ENCODE assay signal across 23 cellular contexts in genomic region chr10:80164596-80164995, GRCh38. TPM values are rescaled to one million over a fixed set of nuclear protein-coding genes. Genes with fewer than 3 reads are reported as not detected.
DNase-seq lines count a peak whose midpoint lies in the region; ATAC-seq, FAIRE-seq and TF ChIP-seq lines count a peak whose summit lies in the region.
"Had no signal": no experiment of that assay in that cellular context is flagged by ENCODE, and none has a peak within 500 bp of the region (broad histone marks: within the 10 kb centered on the region; RNA-seq: fewer than 3 reads in every experiment).

No MANE protein-coding gene starts in this region.

- ATAC-seq in HG02798 (IDR thresholded peaks at IDR 0.05; ENCODE audit: poor library complexity, unreplicated experiment) (no peak), GM19463 (IDR thresholded peaks at IDR 0.05; ENCODE audit: unreplicated experiment) (no peak)
- ATAC-seq: WTC11 had no signal

- no peak overlapping the region for H3K9ac ChIP-seq in mammary epithelial cell (ENCODE audit: insufficient read depth, low read length)

- in situ Hi-C loops in mammary epithelial cell (cut with MboI; ENCODE audit: low sequenced_read_pairs in 2 of 2): no loop called here

- intact Hi-C loops in breast epithelium (cut with DNase I; ENCODE audit: low total_unique reads): no loop called here
- intact Hi-C loops in mammary epithelial cell (cut with micrococcal nuclease): no loop called here

- H3K4me1 ChIP-seq in breast epithelium (peaks cover under 1 to 10% of the 10 kb centered on the region in 2 donors), mammary epithelial cell (ENCODE audit: insufficient read depth, low read length) (peaks cover 37% of the 10 kb centered on the region), muscle layer of duodenum (ENCODE audit: control insufficient read depth in 1 of 2, insufficient read depth in 2 of 2, low read length in 2 of 2) (peaks cover 9 to 27% of the 10 kb centered on the region in 2 donors)

- no peak overlapping the region for H2AFZ ChIP-seq in mammary epithelial cell (ENCODE audit: low read depth, low read length)

- FAIRE-seq in urothelium cell line (lab: Jason Lieb, UNC): peak; percentile 32
- FAIRE-seq: A204.1, GM19239, pancreas, small intestine had no signal

- TF ChIP-seq CTCF in breast epithelium (IDR thresholded peaks at IDR 0.05) (no peak), mammary epithelial cell (conservative IDR thresholded peaks at IDR 0.05 in 1 of 2, IDR thresholded peaks at IDR 0.05 in 1 of 2; ENCODE audit: extremely low read depth in 1 of 2, insufficient read depth in 1 of 2, low read depth in 1 of 2, low read length in 2 of 2) (no peak), coronary artery (IDR thresholded peaks at IDR 0.05) (no peak)

- no peaks in the 10 kb centered on the region for H3K9me3 ChIP-seq in breast epithelium
- H3K9me3 ChIP-seq in mammary epithelial cell (replicated peaks; ENCODE audit: insufficient read depth, low read length): no peaks in the 10 kb centered on the region
- H3K9me3 ChIP-seq in muscle layer of duodenum (ENCODE audit: control insufficient read depth in 1 of 2, low read length in 2 of 2): no peaks in the 10 kb centered on the region
- H3K9me3 ChIP-seq: pancreas, tibial artery had no signal

- no TSS peak for BruUV-seq in mammary epithelial cell (replicated peaks; lab: Mats Ljungman, UMichigan)

- H3K27me3 ChIP-seq in breast epithelium: no peaks in the 10 kb centered on the region
- no peaks in the 10 kb centered on the region for H3K27me3 ChIP-seq in mammary epithelial cell (ENCODE audit: insufficient read depth, low read length)
- H3K27me3 ChIP-seq in muscle layer of duodenum (ENCODE audit: low read depth, low read length): no peaks in the 10 kb centered on the region
- H3K27me3 ChIP-seq: pancreas, tibial artery had no signal

- peak overlapping the region; percentile 13 to 89 for H3K27ac ChIP-seq in breast epithelium
- H3K27ac ChIP-seq in mammary epithelial cell (ENCODE audit: insufficient read depth, low read depth, low read length): no peak overlapping the region
- H3K27ac ChIP-seq in coronary artery: peak overlapping the region; percentile 43 to 79
- H3K27ac ChIP-seq in muscle layer of duodenum (ENCODE audit: low read length): peak overlapping the region; percentile 62
- H3K27ac ChIP-seq: HL-60, pancreas had no signal

- H3K4me2 ChIP-seq in mammary epithelial cell (ENCODE audit: insufficient read depth, low read depth, low read length): no peak overlapping the region

- peaks cover 7% of the 10 kb centered on the region for H3K79me2 ChIP-seq in mammary epithelial cell (ENCODE audit: insufficient read depth, low read length)

- CTCF ChIA-PET in mammary epithelial cell (lab: Charles Lee; ENCODE audit: low non-redundant PET): interaction anchor here (0.6 kb wide), 1 partner anchor 106 kb away, joined by 3 read pairs; no protein-coding TSS in a partner anchor

- dilution Hi-C loops in mammary epithelial cell (cut with HindIII; ENCODE audit: low sequenced_read_pairs): no loop called here

- H3K36me3 ChIP-seq in breast epithelium (no peaks in the 10 kb centered on the region), mammary epithelial cell (ENCODE audit: insufficient read depth, low read length) (peaks cover 13% of the 10 kb centered on the region), muscle layer of duodenum (ENCODE audit: control insufficient read depth in 1 of 2, insufficient read depth in 2 of 2, low read length in 2 of 2) (peaks cover 47 to 61% of the 10 kb centered on the region in 2 donors)

- no peak for DNase-seq in breast epithelium (ENCODE audit: low spot score in 2 of 2)
- DNase-seq in mammary epithelial cell: no peak
- no peak for DNase-seq in coronary artery (ENCODE audit: low spot score)
- DNase-seq in urothelium cell line (ENCODE audit: low spot score): no peak
- no peak for DNase-seq in AG08395 (ENCODE audit: low spot score)
- DNase-seq: activated effector memory CD4-positive, alpha-beta T cell treated with Interleukin-2 at 50 U/mL for 16 hours; CD4-positive, alpha-beta memory T cell; DND-41; NCI-H2171 treated with DMSO at 0.1 percent for 48 hours; SHP77; stimulated activated CD4-positive, alpha-beta T cell treated with anti-CD3 and anti-CD28 coated beads, Interleukin-4, amount 100 ng/mL, for 4 hours; T-helper 2 cell; tibial artery had no signal

- 95% methylated on average over 7 of the region's 7 CpGs for WGBS in mammary epithelial cell (ENCODE audit: low coverage, missing lambda C conversion rate)

- no peaks in the 10 kb centered on the region for H4K20me1 ChIP-seq in mammary epithelial cell (ENCODE audit: insufficient read depth, low read length)

- no peak for TF ChIP-seq POLR2A in breast epithelium (IDR thresholded peaks at IDR 0.05)

- no peak overlapping the region for H3K4me3 ChIP-seq in breast epithelium
- H3K4me3 ChIP-seq in mammary epithelial cell (replicated peaks in 1 of 3; ENCODE audit: insufficient read depth in 1 of 3, low read depth in 2 of 3, low read length in 3 of 3): no peak overlapping the region
- no peak overlapping the region for H3K4me3 ChIP-seq in coronary artery
- H3K4me3 ChIP-seq in muscle layer of duodenum (ENCODE audit: low read depth in 1 of 2, low read length in 2 of 2): no peak overlapping the region
- H3K4me3 ChIP-seq: pancreas, tibial artery had no signal

RNA-seq across cellular contexts. Expression of gene PLAC9, which starts 32.1 kb away (rescaled TPM):
- total RNA-seq in breast epithelium (10 to 100 TPM in 2 of 3 donors, 1 to 10 TPM in 1; 7.5 to 66.2 (median 13.4) TPM), mammary epithelial cell (under 1 TPM; 0.50 to 0.68 TPM)
- 0.10 TPM for polyA plus RNA-seq in mammary epithelial cell
- polyA minus RNA-seq in mammary epithelial cell: not detected
- total RNA-seq: activated CD8-positive, alpha-beta memory T cell treated with anti-CD3 and anti-CD28 coated beads for 36 hours; CD4-positive, alpha-beta memory T cell had no signal

RNA-seq across cellular contexts. Expression of gene ANXA11, which starts 40.7 kb away (rescaled TPM):
- total RNA-seq in breast epithelium (100 to 1,000 TPM in 1 of 3 donors, 10 to 100 TPM in 2; 83.3 to 102 (median 93.4) TPM), mammary epithelial cell (100 to 1,000 TPM in 1 of 2 donors, 10 to 100 TPM in 1; 36.8 to 117 TPM)
- 75.0 TPM for polyA plus RNA-seq in mammary epithelial cell
- 154 TPM for polyA minus RNA-seq in mammary epithelial cell

Comparison
In these comparisons a context has a peak if more than half of its experiments do, and no peak if none do; other contexts are left out.
1. RNA of gene PLAC9, which starts 32.1 kb away (total RNA-seq): 7.5 to 66.2 TPM in breast epithelium; 0.50 to 0.68 TPM in mammary epithelial cell; every median in the first group is over 4 times any median in the second.